ENCODE assay signal across 1 cellular context in genomic region chr7:129845178-129845971, GRCh38.
TF ChIP-seq lines count a peak whose summit lies in the region.

No MANE protein-coding gene starts in this region.

TF ChIP-seq in K562, 482 proteins besides CTCF, POLR2A, EP300 and RAD21 (continued from another document and continues in another):
- TF ChIP-seq, protein P1, sequence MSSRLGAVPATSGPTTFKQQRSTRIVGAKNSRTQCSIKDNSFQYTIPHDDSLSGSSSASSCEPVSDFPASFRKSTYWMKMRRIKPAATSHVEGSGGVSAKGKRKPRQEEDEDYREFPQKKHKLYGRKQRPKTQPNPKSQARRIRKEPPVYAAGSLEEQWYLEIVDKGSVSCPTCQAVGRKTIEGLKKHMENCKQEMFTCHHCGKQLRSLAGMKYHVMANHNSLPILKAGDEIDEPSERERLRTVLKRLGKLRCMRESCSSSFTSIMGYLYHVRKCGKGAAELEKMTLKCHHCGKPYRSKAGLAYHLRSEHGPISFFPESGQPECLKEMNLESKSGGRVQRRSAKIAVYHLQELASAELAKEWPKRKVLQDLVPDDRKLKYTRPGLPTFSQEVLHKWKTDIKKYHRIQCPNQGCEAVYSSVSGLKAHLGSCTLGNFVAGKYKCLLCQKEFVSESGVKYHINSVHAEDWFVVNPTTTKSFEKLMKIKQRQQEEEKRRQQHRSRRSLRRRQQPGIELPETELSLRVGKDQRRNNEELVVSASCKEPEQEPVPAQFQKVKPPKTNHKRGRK (tag; IDR thresholded peaks at IDR 0.05): no peak
- TF ChIP-seq CBX5 (IDR thresholded peaks at IDR 0.05; ENCODE audit: borderline replicate concordance, low read depth) (no peak), RUNX1 (IDR thresholded peaks at IDR 0.05; ENCODE audit: low read depth) (no peak), ZBTB1 (CRISPR knock-in tag; IDR thresholded peaks at IDR 0.05; ENCODE audit: borderline replicate concordance, low read depth) (no peak), TAF9B (IDR thresholded peaks at IDR 0.05; ENCODE audit: partially characterized antibody) (no peak), GATAD2B (IDR thresholded peaks at IDR 0.05; ENCODE audit: borderline replicate concordance) (no peak), HOXB6 (CRISPR knock-in tag; IDR thresholded peaks at IDR 0.05; ENCODE audit: borderline replicate concordance) (no peak), RNF2 (IDR thresholded peaks at IDR 0.05) (no peak), ZFPM2 (CRISPR knock-in tag; IDR thresholded peaks at IDR 0.05) (no peak), PTBP1 (IDR thresholded peaks at IDR 0.05; ENCODE audit: low read depth, low read length) (no peak), PHB (CRISPR knock-in tag; IDR thresholded peaks at IDR 0.05) (no peak), CBX3 (IDR thresholded peaks at IDR 0.05; ENCODE audit: borderline replicate concordance in 1 of 2, low read length in 2 of 2) (0 out of 3 replicates have a peak, but pooled peaks of 1 of the 2 experiments have one; percentile 15), MEIS2 (IDR thresholded peaks at IDR 0.05; ENCODE audit: partially characterized antibody) (peak; percentile 2), NFATC3 (IDR thresholded peaks at IDR 0.05) (no peak), OTX1 (CRISPR knock-in tag; IDR thresholded peaks at IDR 0.05) (no peak), ZNF133 (CRISPR knock-in tag; IDR thresholded peaks at IDR 0.05) (no peak), KHSRP (IDR thresholded peaks at IDR 0.05) (no peak), CBFA2T2 (conservative IDR thresholded peaks at IDR 0.05) (peak; percentile 76), GMEB1 (CRISPR knock-in tag; IDR thresholded peaks at IDR 0.05) (no peak), TEAD1 (CRISPR knock-in tag; IDR thresholded peaks at IDR 0.05) (no peak), ZSCAN29 (IDR thresholded peaks at IDR 0.05) (no peak), KLF16 (IDR thresholded peaks at IDR 0.05) (0 out of 2 replicates have a peak, but pooled peaks have one; percentile 30), CBFB (CRISPR knock-in tag; IDR thresholded peaks at IDR 0.05) (no peak), MLLT1 (IDR thresholded peaks at IDR 0.05) (0 out of 4 replicates have a peak, but pooled peaks of 1 of the 2 experiments have one; percentile 38), SMARCE1 (IDR thresholded peaks at IDR 0.05) (peak; percentile 52; the same call in 1 of the 2 replicates), FOXK1 (CRISPR knock-in tag; IDR thresholded peaks at IDR 0.05; ENCODE audit: borderline replicate concordance) (no peak), SP2 (IDR thresholded peaks at IDR 0.05; ENCODE audit: extremely low read depth, low read depth, low read length, poor library complexity, severe bottlenecking) (no peak), ATF7 (IDR thresholded peaks at IDR 0.05) (no peak), STAT6 (CRISPR knock-in tag; IDR thresholded peaks at IDR 0.05) (no peak), ZBTB9 (CRISPR knock-in tag; IDR thresholded peaks at IDR 0.05) (no peak), PHB2 (IDR thresholded peaks at IDR 0.05; ENCODE audit: low read depth) (no peak), FOXA3 (CRISPR knock-in tag; conservative IDR thresholded peaks at IDR 0.05 in 1 of 2, IDR thresholded peaks at IDR 0.05 in 1 of 2) (no peak), SNRNP70 (optimal IDR thresholded peaks at IDR 0.05; ENCODE audit: low read depth, low read length) (no peak), HINFP (tag; conservative IDR thresholded peaks at IDR 0.05; ENCODE audit: low read depth) (no peak), ZNF24 (IDR thresholded peaks at IDR 0.05) (no peak), FOS (IDR thresholded peaks at IDR 0.05; ENCODE audit: extremely low read depth, insufficient read length) (no peak), ZBTB49 (CRISPR knock-in tag; IDR thresholded peaks at IDR 0.05; ENCODE audit: borderline replicate concordance) (0 out of 2 replicates have a peak, but pooled peaks have one; percentile 16), CSDE1 (IDR thresholded peaks at IDR 0.05) (no peak), NRF1 (conservative IDR thresholded peaks at IDR 0.05 in 1 of 2, IDR thresholded peaks at IDR 0.05 in 1 of 2) (0 out of 4 replicates have a peak, but pooled peaks of 1 of the 2 experiments have one; percentile 3), MECOM (CRISPR knock-in tag; IDR thresholded peaks at IDR 0.05) (no peak), ZNF274 (IDR thresholded peaks at IDR 0.05; ENCODE audit: borderline replicate concordance, low read depth, low read length) (no peak), ETS2 (tag; IDR thresholded peaks at IDR 0.05; ENCODE audit: borderline replicate concordance, poor library complexity, severe bottlenecking) (no peak), RCOR1 (IDR thresholded peaks at IDR 0.05; ENCODE audit: borderline replicate concordance in 1 of 2, low read depth in 2 of 2, low read length in 2 of 2) (peak; percentile 85 to 93; a peak in 3 of 4 replicates), ZNF644 (tag; IDR thresholded peaks at IDR 0.05; ENCODE audit: low read depth) (no peak), HDAC1 (IDR thresholded peaks at IDR 0.05) (peak in 1 of 2 experiments; percentile 75; a peak in 2 of 4 replicates), TAL1 (IDR thresholded peaks at IDR 0.05) (peak; percentile 66), MXI1 (IDR thresholded peaks at IDR 0.05; ENCODE audit: low read depth, low read length) (no peak), KDM1A (IDR thresholded peaks at IDR 0.05) (peak; percentile 94 to 96), ZNF41 (CRISPR knock-in tag; conservative IDR thresholded peaks at IDR 0.05) (no peak), SRSF7 (optimal IDR thresholded peaks at IDR 0.05; ENCODE audit: low read depth, low read length) (no peak), HNRNPLL (IDR thresholded peaks at IDR 0.05; ENCODE audit: low read depth, low read length, poor library complexity, severe bottlenecking) (no peak)
- TF ChIP-seq, protein P2, sequence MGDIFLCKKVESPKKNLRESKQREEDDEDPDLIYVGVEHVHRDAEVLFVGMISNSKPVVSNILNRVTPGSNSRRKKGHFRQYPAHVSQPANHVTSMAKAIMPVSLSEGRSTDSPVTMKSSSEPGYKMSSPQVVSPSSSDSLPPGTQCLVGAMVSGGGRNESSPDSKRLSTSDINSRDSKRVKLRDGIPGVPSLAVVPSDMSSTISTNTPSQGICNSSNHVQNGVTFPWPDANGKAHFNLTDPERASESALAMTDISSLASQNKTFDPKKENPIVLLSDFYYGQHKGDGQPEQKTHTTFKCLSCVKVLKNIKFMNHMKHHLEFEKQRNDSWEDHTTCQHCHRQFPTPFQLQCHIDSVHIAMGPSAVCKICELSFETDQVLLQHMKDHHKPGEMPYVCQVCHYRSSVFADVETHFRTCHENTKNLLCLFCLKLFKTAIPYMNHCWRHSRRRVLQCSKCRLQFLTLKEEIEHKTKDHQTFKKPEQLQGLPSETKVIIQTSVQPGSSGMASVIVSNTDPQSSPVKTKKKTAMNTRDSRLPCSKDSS (IDR thresholded peaks at IDR 0.05; ENCODE audit: low read depth, partially characterized antibody): no peak
- TF ChIP-seq, protein P3, sequence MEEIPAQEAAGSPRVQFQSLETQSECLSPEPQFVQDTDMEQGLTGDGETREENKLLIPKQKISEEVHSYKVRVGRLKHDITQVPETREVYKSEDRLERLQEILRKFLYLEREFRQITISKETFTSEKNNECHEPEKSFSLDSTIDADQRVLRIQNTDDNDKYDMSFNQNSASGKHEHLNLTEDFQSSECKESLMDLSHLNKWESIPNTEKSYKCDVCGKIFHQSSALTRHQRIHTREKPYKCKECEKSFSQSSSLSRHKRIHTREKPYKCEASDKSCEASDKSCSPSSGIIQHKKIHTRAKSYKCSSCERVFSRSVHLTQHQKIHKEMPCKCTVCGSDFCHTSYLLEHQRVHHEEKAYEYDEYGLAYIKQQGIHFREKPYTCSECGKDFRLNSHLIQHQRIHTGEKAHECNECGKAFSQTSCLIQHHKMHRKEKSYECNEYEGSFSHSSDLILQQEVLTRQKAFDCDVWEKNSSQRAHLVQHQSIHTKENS (CRISPR knock-in tag; IDR thresholded peaks at IDR 0.05): no peak
- TF ChIP-seq, protein P4, sequence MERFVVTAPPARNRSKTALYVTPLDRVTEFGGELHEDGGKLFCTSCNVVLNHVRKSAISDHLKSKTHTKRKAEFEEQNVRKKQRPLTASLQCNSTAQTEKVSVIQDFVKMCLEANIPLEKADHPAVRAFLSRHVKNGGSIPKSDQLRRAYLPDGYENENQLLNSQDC (CRISPR knock-in tag; IDR thresholded peaks at IDR 0.05): no peak
- TF ChIP-seq, protein P5, sequence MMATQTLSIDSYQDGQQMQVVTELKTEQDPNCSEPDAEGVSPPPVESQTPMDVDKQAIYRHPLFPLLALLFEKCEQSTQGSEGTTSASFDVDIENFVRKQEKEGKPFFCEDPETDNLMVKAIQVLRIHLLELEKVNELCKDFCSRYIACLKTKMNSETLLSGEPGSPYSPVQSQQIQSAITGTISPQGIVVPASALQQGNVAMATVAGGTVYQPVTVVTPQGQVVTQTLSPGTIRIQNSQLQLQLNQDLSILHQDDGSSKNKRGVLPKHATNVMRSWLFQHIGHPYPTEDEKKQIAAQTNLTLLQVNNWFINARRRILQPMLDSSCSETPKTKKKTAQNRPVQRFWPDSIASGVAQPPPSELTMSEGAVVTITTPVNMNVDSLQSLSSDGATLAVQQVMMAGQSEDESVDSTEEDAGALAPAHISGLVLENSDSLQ (IDR thresholded peaks at IDR 0.05): no peak
